ENCODE assay signal across 18 cellular contexts in genomic region chr5:126452477-126452876, GRCh38. TPM values are rescaled to one million over a fixed set of nuclear protein-coding genes. Genes with fewer than 3 reads are reported as not detected.
DNase-seq lines count a peak whose midpoint lies in the region; ATAC-seq and TF ChIP-seq lines count a peak whose summit lies in the region.
"Had no signal": no experiment of that assay in that cellular context is flagged by ENCODE, and none has a peak within 500 bp of the region (broad histone marks: within the 10 kb centered on the region; RNA-seq: fewer than 3 reads in every experiment).

No MANE protein-coding gene starts in this region.

- no peaks in the 10 kb centered on the region for H3K9me3 ChIP-seq in CD8-positive, alpha-beta T cell (ENCODE audit: low read length)
- H3K9me3 ChIP-seq in GM23248 (ENCODE audit: low read depth) (no peaks in the 10 kb centered on the region), Peyer's patch (no peaks in the 10 kb centered on the region)
- H3K9me3 ChIP-seq: gastrocnemius medialis, SJCRH30, transverse colon had no signal

- H3K9me2 ChIP-seq in GM23248 (ENCODE audit: insufficient read depth) = no peaks in the 10 kb centered on the region

- H3K4me1 Mint-ChIP-seq in CD8-positive, alpha-beta T cell (ENCODE audit: low read depth) = peaks cover 51% of the 10 kb centered on the region
- peaks cover 35 to 70% (median 51%) of the 10 kb centered on the region in 4 donors for H3K4me1 Mint-ChIP-seq in naive thymus-derived CD8-positive, alpha-beta T cell

- WGBS in GM23248 (ENCODE audit: low coverage in 1 of 2, low lambda C conversion rate in 2 of 2, missing lambda C conversion rate in 2 of 2), 2 experiments = 90 to 92% methylated on average over 1 of the region's 1 CpG

- no peak for DNase-seq in CD8-positive, alpha-beta T cell
- DNase-seq in GM23248 (peak; percentile 44), caudate nucleus (lab: John Stamatoyannopoulos, UW) (no peak), Peyer's patch (no peak)
- no peak for DNase-seq in naive thymus-derived CD8-positive, alpha-beta T cell
- DNase-seq: activated CD4-positive, alpha-beta memory T cell treated with anti-CD3 and anti-CD28 coated beads for 36 hours; activated T-cell treated with anti-CD3 and anti-CD28 coated beads, Interleukin-2, amount 50 U/mL, for 48 hours; gastrocnemius medialis; HCEC 1CT; NCI-H510A; SJCRH30; transverse colon had no signal

- H3F3A ChIP-seq in GM23248 (ENCODE audit: insufficient read depth) = peaks cover 60% of the 10 kb centered on the region

- H3K36me3 Mint-ChIP-seq in CD8-positive, alpha-beta T cell = peaks cover 10% of the 10 kb centered on the region
- peaks cover 0 to 14% (median 6%) of the 10 kb centered on the region in 3 donors for H3K36me3 Mint-ChIP-seq in naive thymus-derived CD8-positive, alpha-beta T cell

- TF ChIP-seq POLR2A in Peyer's patch (IDR thresholded peaks at IDR 0.05) = no peak

- peak overlapping the region; percentile 9 for H3K4me3 Mint-ChIP-seq in CD8-positive, alpha-beta T cell
- H3K4me3 Mint-ChIP-seq in naive thymus-derived CD8-positive, alpha-beta T cell = peak overlapping the region in 6 of 10 donors; percentile 3 to 26 (median 10)
- H3K4me3 Mint-ChIP-seq: activated CD4-positive, alpha-beta memory T cell treated with anti-CD3 and anti-CD28 coated beads for 36 hours; stimulated activated effector memory CD8-positive, alpha-beta T cell treated with anti-CD3 and anti-CD28 coated beads, Interleukin-12 subunit alpha, Interleukin-12 subunit beta, amount 100 ng/mL, for 72 hours; T-helper 1 cell treated with Interleukin-12 subunit alpha and Interleukin-12 subunit beta and Interleukin-4 antibody, amounts not matched to agents 30 μg/mL and 1 μg/mL, for 36 hours had no signal

- no peak overlapping the region for H3K4me3 ChIP-seq in CD8-positive, alpha-beta T cell (ENCODE audit: low read depth, low read length)
- no peak overlapping the region for H3K4me3 ChIP-seq in GM23248
- H3K4me3 ChIP-seq in Peyer's patch = no peak overlapping the region
- H3K4me3 ChIP-seq: gastrocnemius medialis, SJCRH30, transverse colon had no signal

- H3K27ac Mint-ChIP-seq in CD8-positive, alpha-beta T cell = peak overlapping the region; percentile 99
- peak overlapping the region; percentile 11 to 99 (median 96) for H3K27ac Mint-ChIP-seq in naive thymus-derived CD8-positive, alpha-beta T cell
- H3K27ac Mint-ChIP-seq: stimulated activated effector memory CD8-positive, alpha-beta T cell treated with anti-CD3 and anti-CD28 coated beads, Interleukin-12 subunit alpha, Interleukin-12 subunit beta, amount 100 ng/mL, for 72 hours; T-helper 1 cell treated with Interleukin-12 subunit alpha and Interleukin-12 subunit beta and Interleukin-4 antibody, amounts not matched to agents 30 μg/mL and 1 μg/mL, for 36 hours had no signal

- TF ChIP-seq CTCF in CD8-positive, alpha-beta T cell (IDR thresholded peaks at IDR 0.05) = no peak
- TF ChIP-seq CTCF in Peyer's patch (IDR thresholded peaks at IDR 0.05) = no peak

- CTCF ChIA-PET in CD8-positive, alpha-beta T cell (lab: Charles Lee) = no interaction called here

- H3K4me1 ChIP-seq in CD8-positive, alpha-beta T cell (ENCODE audit: insufficient read depth, low read length) = peaks cover 43% of the 10 kb centered on the region
- H3K4me1 ChIP-seq in GM23248 (ENCODE audit: insufficient read depth) (peaks cover 67% of the 10 kb centered on the region), Peyer's patch (no peaks in the 10 kb centered on the region)

- H3K27ac ChIP-seq in CD8-positive, alpha-beta T cell (ENCODE audit: low read depth, low read length) = no peak overlapping the region
- H3K27ac ChIP-seq in GM23248 (peak overlapping the region; percentile 42), caudate nucleus (ENCODE audit: low read depth, low read length) (peak overlapping the region; percentile 54), Peyer's patch (no peak overlapping the region)
- H3K27ac ChIP-seq: gastrocnemius medialis, SJCRH30, transverse colon had no signal

- no peaks in the 10 kb centered on the region for H3K9me3 Mint-ChIP-seq in CD8-positive, alpha-beta T cell
- no peaks in the 10 kb centered on the region for H3K9me3 Mint-ChIP-seq in naive thymus-derived CD8-positive, alpha-beta T cell
- H3K9me3 Mint-ChIP-seq: activated CD4-positive, alpha-beta memory T cell treated with anti-CD3 and anti-CD28 coated beads for 36 hours; stimulated activated effector memory CD8-positive, alpha-beta T cell treated with anti-CD3 and anti-CD28 coated beads, Interleukin-12 subunit alpha, Interleukin-12 subunit beta, amount 100 ng/mL, for 72 hours; T-helper 1 cell treated with Interleukin-12 subunit alpha and Interleukin-12 subunit beta and Interleukin-4 antibody, amounts not matched to agents 30 μg/mL and 1 μg/mL, for 36 hours had no signal

- POLR2A ChIA-PET in CD8-positive, alpha-beta T cell (lab: Charles Lee) = no interaction called here
- POLR2A ChIA-PET in naive thymus-derived CD8-positive, alpha-beta T cell (lab: Charles Lee) = no interaction called here

- H3K4me2 ChIP-seq in GM23248 (ENCODE audit: unreplicated experiment) = peak overlapping the region; percentile 3

- no peak overlapping the region for H2AFZ ChIP-seq in GM23248

- in situ Hi-C loops in GM23248 (cut with MboI) = no loop called here

- H3K27me3 ChIP-seq in CD8-positive, alpha-beta T cell (ENCODE audit: insufficient read depth, low read length) = no peaks in the 10 kb centered on the region
- no peaks in the 10 kb centered on the region for H3K27me3 ChIP-seq in GM23248 (replicated peaks; ENCODE audit: insufficient read depth)
- no peaks in the 10 kb centered on the region for H3K27me3 ChIP-seq in Peyer's patch
- H3K27me3 ChIP-seq: gastrocnemius medialis, SJCRH30, transverse colon had no signal

- H3K9ac ChIP-seq in GM23248 = 0 out of 2 replicates have a peak overlapping the region, but pooled peaks have one; percentile 9

- peaks cover 98% of the 10 kb centered on the region for H3K79me2 ChIP-seq in GM23248 (ENCODE audit: insufficient read depth)

- H3K36me3 ChIP-seq in CD8-positive, alpha-beta T cell (ENCODE audit: insufficient read depth, low read length) = no peaks in the 10 kb centered on the region
- H3K36me3 ChIP-seq in GM23248 (ENCODE audit: low read depth) = peaks cover 37% of the 10 kb centered on the region
- peaks cover 0 to 3% (median 0%) of the 10 kb centered on the region in 3 donors for H3K36me3 ChIP-seq in Peyer's patch
- H3K36me3 ChIP-seq: gastrocnemius medialis, transverse colon had no signal

- no peaks in the 10 kb centered on the region for H4K20me1 ChIP-seq in GM23248 (ENCODE audit: insufficient read depth)

- H3K27me3 Mint-ChIP-seq in CD8-positive, alpha-beta T cell (ENCODE audit: low read depth) = no peaks in the 10 kb centered on the region
- no peaks in the 10 kb centered on the region for H3K27me3 Mint-ChIP-seq in naive thymus-derived CD8-positive, alpha-beta T cell
- H3K27me3 Mint-ChIP-seq: activated CD4-positive, alpha-beta memory T cell treated with anti-CD3 and anti-CD28 coated beads for 36 hours had no signal

- intact Hi-C loops in CD8-positive, alpha-beta T cell (cut with DNase I, micrococcal nuclease) = no loop called here

- no peak for ATAC-seq in CD8-positive, alpha-beta T cell
- ATAC-seq in naive thymus-derived CD8-positive, alpha-beta T cell = no peak
- ATAC-seq in GM19324 (IDR thresholded peaks at IDR 0.05; ENCODE audit: low FRiP score, unreplicated experiment) (no peak), GM18909 (IDR thresholded peaks at IDR 0.05; ENCODE audit: poor library complexity, unreplicated experiment) (no peak)
- ATAC-seq: gastrocnemius medialis; Panc1; stimulated activated effector memory CD8-positive, alpha-beta T cell treated with anti-CD3 and anti-CD28 coated beads, Interleukin-12 subunit alpha, Interleukin-12 subunit beta, amount 100 ng/mL, for 72 hours had no signal

RNA-seq across cellular contexts. Expression of gene GRAMD2B, which starts 29.3 kb away (rescaled TPM):
- total RNA-seq in CD8-positive, alpha-beta T cell = 10 to 100 TPM in 1 of 2 experiments, 1 to 10 TPM in 1; 8.2 to 10.4 TPM
- 88.5 and 90.4 TPM in 2 replicates for total RNA-seq in GM23248 (2014; rRNA removed; shearing (Covaris generic))
- 128 and 129 TPM in 2 replicates for polyA plus RNA-seq in GM23248 (2016; fragmentation: Nextera tagmentation; extraction: Ambion mirVana)
- total RNA-seq in naive thymus-derived CD8-positive, alpha-beta T cell = 1 to 10 TPM; 5.0 to 6.6 TPM
- polyA plus RNA-seq in naive thymus-derived CD8-positive, alpha-beta T cell = 1 to 10 TPM; 5.3 to 7.1 (median 6.0) TPM
- 100 to 1,000 TPM in 3 of 4 donors, 10 to 100 TPM in 1; 38.0 to 165 (median 129) TPM for total RNA-seq in Peyer's patch
- polyA plus RNA-seq: neural cell had no signal

Comparison
In these comparisons a context has a peak if more than half of its experiments do, and no peak if none do; other contexts are left out.
1. H3K27ac ChIP-seq: peak in GM23248 (single experiment) and caudate nucleus (single experiment); none in CD8-positive, alpha-beta T cell (single experiment) and Peyer's patch (0 of 4).